1 cellular context compared by ENCODE assay signal in the genomic region with DNA sequence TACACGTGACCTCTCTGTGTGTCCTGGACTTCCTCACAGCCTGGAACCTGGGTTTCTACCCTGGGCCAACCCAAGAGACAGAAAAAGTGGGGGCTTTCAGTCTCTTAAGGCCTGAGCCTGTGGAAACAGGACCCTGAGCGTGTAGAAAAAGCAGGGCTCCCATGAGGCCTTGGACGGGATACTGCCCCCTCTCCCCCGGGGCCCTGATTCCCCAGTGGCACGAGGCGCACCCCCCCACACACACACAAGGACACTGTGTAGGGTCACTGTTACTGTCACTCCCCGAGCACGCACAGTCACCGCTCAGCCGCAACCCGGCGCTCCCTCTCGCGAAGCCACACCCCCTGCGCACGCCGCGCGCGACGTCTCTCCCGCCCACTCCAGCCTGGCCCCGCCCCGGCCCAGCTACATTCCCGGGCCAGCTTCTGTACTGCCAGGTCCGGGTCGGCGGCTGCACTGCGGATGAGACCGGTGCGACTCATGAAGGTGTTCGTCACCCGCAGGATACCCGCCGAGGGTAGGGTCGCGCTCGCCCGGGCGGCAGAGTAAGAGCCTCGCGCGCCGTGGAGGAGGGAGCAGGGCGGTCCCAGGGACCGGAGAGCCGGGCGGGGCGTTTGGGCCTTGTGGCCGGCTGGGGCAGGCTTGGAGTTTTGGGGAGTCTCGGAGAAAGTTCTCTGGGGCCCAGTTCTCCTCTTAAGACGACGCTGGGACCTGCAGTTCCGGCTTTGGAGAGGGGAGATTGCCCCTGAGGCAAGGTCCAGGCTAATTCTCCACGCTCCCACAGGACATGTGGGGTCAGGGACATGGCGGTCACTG.
TF ChIP-seq lines count a peak whose summit lies in the region.

Gene GRHPR, plus strand, starts transcription at position 408 of the 816 bp plus-strand sequence. Its CDS starts 55 bp downstream, at position 463.

TF ChIP-seq in HepG2, 621 proteins besides CTCF, POLR2A, EP300 and RAD21 (continued from another document and continues in another):
- TF ChIP-seq, protein P1, sequence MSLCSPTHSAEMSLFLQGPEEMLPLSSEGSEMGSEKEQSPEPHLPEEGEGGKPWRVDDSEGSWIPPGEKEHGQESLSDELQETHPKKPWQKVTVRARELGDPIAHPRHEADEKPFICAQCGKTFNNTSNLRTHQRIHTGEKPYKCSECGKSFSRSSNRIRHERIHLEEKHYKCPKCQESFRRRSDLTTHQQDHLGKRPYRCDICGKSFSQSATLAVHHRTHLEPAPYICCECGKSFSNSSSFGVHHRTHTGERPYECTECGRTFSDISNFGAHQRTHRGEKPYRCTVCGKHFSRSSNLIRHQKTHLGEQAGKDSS (CRISPR knock-in tag; IDR thresholded peaks at IDR 0.05; ENCODE audit: borderline replicate concordance, low read depth): peak; percentile 85; the same call in 1 of the 2 replicates
- TF ChIP-seq MTERF4 (CRISPR knock-in tag; IDR thresholded peaks at IDR 0.05) (peak; percentile 93), ZNF609 (CRISPR knock-in tag; IDR thresholded peaks at IDR 0.05; ENCODE audit: borderline replicate concordance) (peak; percentile 73), ATF2 (CRISPR knock-in tag; IDR thresholded peaks at IDR 0.05) (peak; percentile 17; the same call in 1 of the 2 replicates), SIX4 (CRISPR knock-in tag; IDR thresholded peaks at IDR 0.05) (peak; percentile 16; the same call in 1 of the 2 replicates), TARDBP (CRISPR knock-in tag; IDR thresholded peaks at IDR 0.05) (peak; percentile 63; the same call in 1 of the 2 replicates), ZNF569 (CRISPR knock-in tag; IDR thresholded peaks at IDR 0.05; ENCODE audit: borderline replicate concordance) (no peak), TRAFD1 (CRISPR knock-in tag; IDR thresholded peaks at IDR 0.05; ENCODE audit: borderline replicate concordance) (no peak), AKNA (CRISPR knock-in tag; IDR thresholded peaks at IDR 0.05; ENCODE audit: borderline replicate concordance) (peak; percentile 71; the same call in 1 of the 2 replicates), GTF2F1 (IDR thresholded peaks at IDR 0.05; ENCODE audit: low read length) (no peak), ZNF782 (CRISPR knock-in tag; IDR thresholded peaks at IDR 0.05; ENCODE audit: borderline replicate concordance) (0 out of 2 replicates have a peak, but pooled peaks have one; percentile 82), KLF6 (CRISPR knock-in tag; IDR thresholded peaks at IDR 0.05) (peak; percentile 76), SP5 (CRISPR knock-in tag; IDR thresholded peaks at IDR 0.05; ENCODE audit: borderline replicate concordance, low read depth) (peak; percentile 84), KDM2A (CRISPR knock-in tag; IDR thresholded peaks at IDR 0.05; ENCODE audit: borderline replicate concordance, low read depth) (peak; percentile 84; the same call in 1 of the 2 replicates), SP2 (CRISPR knock-in tag; IDR thresholded peaks at IDR 0.05) (no peak), ZNF747 (CRISPR knock-in tag; IDR thresholded peaks at IDR 0.05; ENCODE audit: borderline replicate concordance) (no peak), ZNF749 (CRISPR knock-in tag; IDR thresholded peaks at IDR 0.05; ENCODE audit: borderline replicate concordance) (no peak), ZBTB38 (CRISPR knock-in tag; IDR thresholded peaks at IDR 0.05) (peak; percentile 59; the same call in 1 of the 2 replicates), ZNF263 (CRISPR knock-in tag; IDR thresholded peaks at IDR 0.05) (peak; percentile 45; the same call in 1 of the 2 replicates), ZMYM2 (CRISPR knock-in tag; IDR thresholded peaks at IDR 0.05) (peak; percentile 41; the same call in 1 of the 2 replicates), KAT7 (CRISPR knock-in tag; IDR thresholded peaks at IDR 0.05; ENCODE audit: borderline replicate concordance) (no peak), ZFP37 (CRISPR knock-in tag; IDR thresholded peaks at IDR 0.05; ENCODE audit: borderline replicate concordance) (no peak), SMYD3 (CRISPR knock-in tag; IDR thresholded peaks at IDR 0.05) (no peak)
- TF ChIP-seq, protein P2, sequence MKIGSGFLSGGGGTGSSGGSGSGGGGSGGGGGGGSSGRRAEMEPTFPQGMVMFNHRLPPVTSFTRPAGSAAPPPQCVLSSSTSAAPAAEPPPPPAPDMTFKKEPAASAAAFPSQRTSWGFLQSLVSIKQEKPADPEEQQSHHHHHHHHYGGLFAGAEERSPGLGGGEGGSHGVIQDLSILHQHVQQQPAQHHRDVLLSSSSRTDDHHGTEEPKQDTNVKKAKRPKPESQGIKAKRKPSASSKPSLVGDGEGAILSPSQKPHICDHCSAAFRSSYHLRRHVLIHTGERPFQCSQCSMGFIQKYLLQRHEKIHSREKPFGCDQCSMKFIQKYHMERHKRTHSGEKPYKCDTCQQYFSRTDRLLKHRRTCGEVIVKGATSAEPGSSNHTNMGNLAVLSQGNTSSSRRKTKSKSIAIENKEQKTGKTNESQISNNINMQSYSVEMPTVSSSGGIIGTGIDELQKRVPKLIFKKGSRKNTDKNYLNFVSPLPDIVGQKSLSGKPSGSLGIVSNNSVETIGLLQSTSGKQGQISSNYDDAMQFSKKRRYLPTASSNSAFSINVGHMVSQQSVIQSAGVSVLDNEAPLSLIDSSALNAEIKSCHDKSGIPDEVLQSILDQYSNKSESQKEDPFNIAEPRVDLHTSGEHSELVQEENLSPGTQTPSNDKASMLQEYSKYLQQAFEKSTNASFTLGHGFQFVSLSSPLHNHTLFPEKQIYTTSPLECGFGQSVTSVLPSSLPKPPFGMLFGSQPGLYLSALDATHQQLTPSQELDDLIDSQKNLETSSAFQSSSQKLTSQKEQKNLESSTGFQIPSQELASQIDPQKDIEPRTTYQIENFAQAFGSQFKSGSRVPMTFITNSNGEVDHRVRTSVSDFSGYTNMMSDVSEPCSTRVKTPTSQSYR (CRISPR knock-in tag; IDR thresholded peaks at IDR 0.05; ENCODE audit: borderline replicate concordance): no peak
- TF ChIP-seq, protein P3, sequence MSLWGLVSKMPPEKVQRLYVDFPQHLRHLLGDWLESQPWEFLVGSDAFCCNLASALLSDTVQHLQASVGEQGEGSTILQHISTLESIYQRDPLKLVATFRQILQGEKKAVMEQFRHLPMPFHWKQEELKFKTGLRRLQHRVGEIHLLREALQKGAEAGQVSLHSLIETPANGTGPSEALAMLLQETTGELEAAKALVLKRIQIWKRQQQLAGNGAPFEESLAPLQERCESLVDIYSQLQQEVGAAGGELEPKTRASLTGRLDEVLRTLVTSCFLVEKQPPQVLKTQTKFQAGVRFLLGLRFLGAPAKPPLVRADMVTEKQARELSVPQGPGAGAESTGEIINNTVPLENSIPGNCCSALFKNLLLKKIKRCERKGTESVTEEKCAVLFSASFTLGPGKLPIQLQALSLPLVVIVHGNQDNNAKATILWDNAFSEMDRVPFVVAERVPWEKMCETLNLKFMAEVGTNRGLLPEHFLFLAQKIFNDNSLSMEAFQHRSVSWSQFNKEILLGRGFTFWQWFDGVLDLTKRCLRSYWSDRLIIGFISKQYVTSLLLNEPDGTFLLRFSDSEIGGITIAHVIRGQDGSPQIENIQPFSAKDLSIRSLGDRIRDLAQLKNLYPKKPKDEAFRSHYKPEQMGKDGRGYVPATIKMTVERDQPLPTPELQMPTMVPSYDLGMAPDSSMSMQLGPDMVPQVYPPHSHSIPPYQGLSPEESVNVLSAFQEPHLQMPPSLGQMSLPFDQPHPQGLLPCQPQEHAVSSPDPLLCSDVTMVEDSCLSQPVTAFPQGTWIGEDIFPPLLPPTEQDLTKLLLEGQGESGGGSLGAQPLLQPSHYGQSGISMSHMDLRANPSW (CRISPR knock-in tag; IDR thresholded peaks at IDR 0.05; ENCODE audit: borderline replicate concordance): peak; percentile 67; the same call in 1 of the 2 replicates
- TF ChIP-seq, protein P4, sequence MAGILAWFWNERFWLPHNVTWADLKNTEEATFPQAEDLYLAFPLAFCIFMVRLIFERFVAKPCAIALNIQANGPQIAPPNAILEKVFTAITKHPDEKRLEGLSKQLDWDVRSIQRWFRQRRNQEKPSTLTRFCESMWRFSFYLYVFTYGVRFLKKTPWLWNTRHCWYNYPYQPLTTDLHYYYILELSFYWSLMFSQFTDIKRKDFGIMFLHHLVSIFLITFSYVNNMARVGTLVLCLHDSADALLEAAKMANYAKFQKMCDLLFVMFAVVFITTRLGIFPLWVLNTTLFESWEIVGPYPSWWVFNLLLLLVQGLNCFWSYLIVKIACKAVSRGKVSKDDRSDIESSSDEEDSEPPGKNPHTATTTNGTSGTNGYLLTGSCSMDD (CRISPR knock-in tag; IDR thresholded peaks at IDR 0.05): no peak
